In genomic region chr2:8457620-8458255, GRCh38 we compare ENCODE assay signal across 8 cellular contexts.
A peak's percentile ranks its signal among the peaks of the same experiment; 100 is the strongest.
DNase-seq lines count a peak whose midpoint lies in the region; ATAC-seq lines count a peak whose summit lies in the region.

No MANE protein-coding gene starts in this region.

- CTCF ChIA-PET in activated CD4-positive, alpha-beta T cell treated with anti-CD3 and anti-CD28 coated beads for 36 hours (lab: Charles Lee) = no interaction called here

- ATAC-seq in activated CD4-positive, alpha-beta T cell treated with anti-CD3 and anti-CD28 coated beads for 36 hours = no peak
- peak; percentile 35 for ATAC-seq in effector memory CD8-positive, alpha-beta T cell (replicated peaks)
- ATAC-seq in stimulated activated naive B cell treated with anti-CD40 and anti-IgM and Interleukin-4, amounts not matched to agents 10 μg/mL and 1 μg/mL and 100 μg/mL, for 72 hours (replicated peaks) = peak in 1 of 2 donors; percentile 38

- peaks cover 7% of the 10 kb centered on the region for H3K27me3 Mint-ChIP-seq in activated CD4-positive, alpha-beta T cell treated with anti-CD3 and anti-CD28 coated beads for 36 hours
- H3K27me3 Mint-ChIP-seq in effector memory CD8-positive, alpha-beta T cell = no peaks in the 10 kb centered on the region
- peaks cover 75 to 94% of the 10 kb centered on the region in 2 donors for H3K27me3 Mint-ChIP-seq in stimulated activated naive B cell treated with anti-CD40 and anti-IgM and Interleukin-4, amounts not matched to agents 10 μg/mL and 1 μg/mL and 100 μg/mL, for 72 hours

- POLR2A ChIA-PET in activated CD4-positive, alpha-beta T cell treated with anti-CD3 and anti-CD28 coated beads for 36 hours (lab: Charles Lee) = no interaction called here

- H3K27ac Mint-ChIP-seq in activated CD4-positive, alpha-beta T cell treated with anti-CD3 and anti-CD28 coated beads for 36 hours = no peak overlapping the region
- H3K27ac Mint-ChIP-seq in effector memory CD8-positive, alpha-beta T cell = peak overlapping the region; percentile 79 to 92
- no peak overlapping the region for H3K27ac Mint-ChIP-seq in stimulated activated naive B cell treated with anti-CD40 and anti-IgM and Interleukin-4, amounts not matched to agents 10 μg/mL and 1 μg/mL and 100 μg/mL, for 72 hours

- no peaks in the 10 kb centered on the region for H3K36me3 Mint-ChIP-seq in activated CD4-positive, alpha-beta T cell treated with anti-CD3 and anti-CD28 coated beads for 36 hours (ENCODE audit: low read depth)
- peaks cover 6% of the 10 kb centered on the region for H3K36me3 Mint-ChIP-seq in effector memory CD8-positive, alpha-beta T cell (ENCODE audit: insufficient read depth)
- no peaks in the 10 kb centered on the region for H3K36me3 Mint-ChIP-seq in stimulated activated naive B cell treated with anti-CD40 and anti-IgM and Interleukin-4, amounts not matched to agents 10 μg/mL and 1 μg/mL and 100 μg/mL, for 72 hours

- peaks cover 42% of the 10 kb centered on the region for H3K4me1 Mint-ChIP-seq in activated CD4-positive, alpha-beta T cell treated with anti-CD3 and anti-CD28 coated beads for 36 hours
- peaks cover 32 to 34% of the 10 kb centered on the region in 2 donors for H3K4me1 Mint-ChIP-seq in effector memory CD8-positive, alpha-beta T cell (ENCODE audit: low read depth in 2 of 2)
- peaks cover 5 to 23% of the 10 kb centered on the region in 2 donors for H3K4me1 Mint-ChIP-seq in stimulated activated naive B cell treated with anti-CD40 and anti-IgM and Interleukin-4, amounts not matched to agents 10 μg/mL and 1 μg/mL and 100 μg/mL, for 72 hours

- no peaks in the 10 kb centered on the region for H3K9me3 Mint-ChIP-seq in activated CD4-positive, alpha-beta T cell treated with anti-CD3 and anti-CD28 coated beads for 36 hours (ENCODE audit: low read depth)
- no peaks in the 10 kb centered on the region for H3K9me3 Mint-ChIP-seq in effector memory CD8-positive, alpha-beta T cell
- peaks cover 0 to 1% of the 10 kb centered on the region in 2 donors for H3K9me3 Mint-ChIP-seq in stimulated activated naive B cell treated with anti-CD40 and anti-IgM and Interleukin-4, amounts not matched to agents 10 μg/mL and 1 μg/mL and 100 μg/mL, for 72 hours

- intact Hi-C loops in activated CD4-positive, alpha-beta T cell treated with anti-CD3 and anti-CD28 coated beads for 36 hours (cut with DNase I, micrococcal nuclease) = loop anchor here in 1 of 2 experiments (1.0 kb wide), 1 partner anchor 225 kb away; the partner anchor contains the start of gene ID2

- H3K4me3 Mint-ChIP-seq in activated CD4-positive, alpha-beta T cell treated with anti-CD3 and anti-CD28 coated beads for 36 hours = peak overlapping the region; percentile 61
- peak overlapping the region; percentile 83 to 89 for H3K4me3 Mint-ChIP-seq in effector memory CD8-positive, alpha-beta T cell
- peak overlapping the region; percentile 53 to 57 for H3K4me3 Mint-ChIP-seq in stimulated activated naive B cell treated with anti-CD40 and anti-IgM and Interleukin-4, amounts not matched to agents 10 μg/mL and 1 μg/mL and 100 μg/mL, for 72 hours

- DNase-seq in activated CD4-positive, alpha-beta T cell treated with anti-CD3 and anti-CD28 coated beads for 36 hours = no peak
- no peak for DNase-seq in activated CD4-positive, alpha-beta T cell treated with anti-CD3 and anti-CD28 coated beads for 48 hours
- DNase-seq in NCI-H748 (lab: John Stamatoyannopoulos, UW; ENCODE audit: unreplicated experiment) = peak; percentile 93
- peak in 1 of 3 experiments; percentile 25 for DNase-seq in effector memory CD8-positive, alpha-beta T cell
- no peak for DNase-seq in stimulated activated naive B cell treated with anti-CD40 and anti-IgM and Interleukin-4, amounts not matched to agents 10 μg/mL and 1 μg/mL and 100 μg/mL, for 72 hours
- DNase-seq in midbrain (lab: John Stamatoyannopoulos, UW) = no peak
- DNase-seq in DMS 273 treated with DMSO at 0.1 percent for 48 hours (lab: John Stamatoyannopoulos, UW) = no peak
- DNase-seq in ureter (ENCODE audit: low spot score) = no peak

Comparison
In these comparisons a context has a peak if more than half of its experiments do, and no peak if none do; other contexts are left out.
1. H3K27ac Mint-ChIP-seq: peak in effector memory CD8-positive, alpha-beta T cell (2 of 2); none in activated CD4-positive, alpha-beta T cell treated with anti-CD3 and anti-CD28 coated beads for 36 hours (single experiment) and stimulated activated naive B cell treated with anti-CD40 and anti-IgM and Interleukin-4, amounts not matched to agents 10 μg/mL and 1 μg/mL and 100 μg/mL, for 72 hours (single experiment).
2. Peak in every context shown above with its lines, with median percentiles within 50 percentile points of each other: H3K4me3 Mint-ChIP-seq.